Comparison of ENCODE assay signal across 2 cellular contexts in the genomic region with DNA sequence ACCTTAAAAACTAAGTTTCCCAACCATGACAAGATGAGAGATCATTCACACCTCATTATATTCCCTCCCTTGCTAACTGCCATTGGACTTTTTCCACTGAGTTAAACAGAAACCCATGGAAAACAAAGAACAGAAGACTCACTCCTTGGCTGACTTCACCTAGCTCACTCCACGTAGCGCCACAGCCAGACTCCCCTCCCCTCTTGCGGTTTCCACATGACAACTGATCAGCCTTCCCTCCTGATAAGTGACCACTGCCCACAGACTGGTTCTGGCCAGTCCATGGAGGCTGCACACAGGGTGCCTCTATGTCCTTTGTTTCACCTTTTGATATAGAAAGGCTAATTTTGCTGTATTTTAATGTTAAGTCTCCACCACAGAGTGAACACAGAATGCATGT.
TF ChIP-seq lines count a peak whose summit lies in the region.

No MANE protein-coding gene starts in this region.

TF ChIP-seq in IMR-90, 13 proteins besides CTCF, POLR2A, EP300 and RAD21:
- TF ChIP-seq RFX5 (IDR thresholded peaks at IDR 0.05; ENCODE audit: low read depth, low read length) (no peak), CHD1 (IDR thresholded peaks at IDR 0.05; ENCODE audit: low read depth, low read length) (no peak), SMC3 (IDR thresholded peaks at IDR 0.05; ENCODE audit: low read depth, low read length) (no peak), BHLHE40 (IDR thresholded peaks at IDR 0.05; ENCODE audit: low read depth, low read length) (no peak), MAFK (IDR thresholded peaks at IDR 0.05; ENCODE audit: low read depth, low read length) (no peak), CEBPB (IDR thresholded peaks at IDR 0.05; ENCODE audit: low read depth, low read length) (no peak), MXI1 (IDR thresholded peaks at IDR 0.05; ENCODE audit: borderline replicate concordance, low read depth, low read length) (no peak), RCOR1 (IDR thresholded peaks at IDR 0.05; ENCODE audit: insufficient replicate concordance, low read length) (no peak), MAZ (IDR thresholded peaks at IDR 0.05; ENCODE audit: borderline replicate concordance, low read depth, low read length) (no peak), FOS (IDR thresholded peaks at IDR 0.05; ENCODE audit: low read depth, low read length) (no peak)
- TF ChIP-seq, protein P1, sequence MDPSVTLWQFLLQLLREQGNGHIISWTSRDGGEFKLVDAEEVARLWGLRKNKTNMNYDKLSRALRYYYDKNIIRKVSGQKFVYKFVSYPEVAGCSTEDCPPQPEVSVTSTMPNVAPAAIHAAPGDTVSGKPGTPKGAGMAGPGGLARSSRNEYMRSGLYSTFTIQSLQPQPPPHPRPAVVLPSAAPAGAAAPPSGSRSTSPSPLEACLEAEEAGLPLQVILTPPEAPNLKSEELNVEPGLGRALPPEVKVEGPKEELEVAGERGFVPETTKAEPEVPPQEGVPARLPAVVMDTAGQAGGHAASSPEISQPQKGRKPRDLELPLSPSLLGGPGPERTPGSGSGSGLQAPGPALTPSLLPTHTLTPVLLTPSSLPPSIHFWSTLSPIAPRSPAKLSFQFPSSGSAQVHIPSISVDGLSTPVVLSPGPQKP (IDR thresholded peaks at IDR 0.05; ENCODE audit: borderline replicate concordance, low read depth, low read length), result no peak
- TF ChIP-seq, protein P2, sequence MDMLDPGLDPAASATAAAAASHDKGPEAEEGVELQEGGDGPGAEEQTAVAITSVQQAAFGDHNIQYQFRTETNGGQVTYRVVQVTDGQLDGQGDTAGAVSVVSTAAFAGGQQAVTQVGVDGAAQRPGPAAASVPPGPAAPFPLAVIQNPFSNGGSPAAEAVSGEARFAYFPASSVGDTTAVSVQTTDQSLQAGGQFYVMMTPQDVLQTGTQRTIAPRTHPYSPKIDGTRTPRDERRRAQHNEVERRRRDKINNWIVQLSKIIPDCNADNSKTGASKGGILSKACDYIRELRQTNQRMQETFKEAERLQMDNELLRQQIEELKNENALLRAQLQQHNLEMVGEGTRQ (IDR thresholded peaks at IDR 0.05; ENCODE audit: low read depth, low read length), result no peak

TF ChIP-seq in K562, 482 proteins besides CTCF, POLR2A, EP300 and RAD21:
- TF ChIP-seq ZNF124 (CRISPR knock-in tag; IDR thresholded peaks at IDR 0.05), result no peak
- peak; percentile 7 for TF ChIP-seq MEIS2 (IDR thresholded peaks at IDR 0.05; ENCODE audit: partially characterized antibody)
- TF ChIP-seq RBM14 (IDR thresholded peaks at IDR 0.05; ENCODE audit: borderline replicate concordance, insufficient read depth, low read depth, low read length), result no peak
- TF ChIP-seq TRIM24 (IDR thresholded peaks at IDR 0.05), result peak; percentile 82 to 89
- no peak for TF ChIP-seq RB1 (IDR thresholded peaks at IDR 0.05; ENCODE audit: low read depth)
- TF ChIP-seq STAT5A (IDR thresholded peaks at IDR 0.05; ENCODE audit: borderline replicate concordance, low read length), result no peak
- TF ChIP-seq ESRRA (IDR thresholded peaks at IDR 0.05; ENCODE audit: borderline replicate concordance, low read depth), result peak; percentile 64; the same call in 1 of the 2 replicates
- TF ChIP-seq NR2C2 (CRISPR knock-in tag; IDR thresholded peaks at IDR 0.05), result no peak
- no peak for TF ChIP-seq NR2C2 (tag; IDR thresholded peaks at IDR 0.05)
TF ChIP-seq in K562: peak in this region for 3.
